ENCODE assay signal across 8 cellular contexts in genomic region chr10:122462533-122463465, GRCh38. TPM values are rescaled to one million over a fixed set of nuclear protein-coding genes. Genes with fewer than 3 reads are reported as not detected.
A peak's percentile ranks its signal among the peaks of the same experiment; 100 is the strongest.
DNase-seq lines count a peak whose midpoint lies in the region; ATAC-seq and TF ChIP-seq lines count a peak whose summit lies in the region.

No MANE protein-coding gene starts in this region.

- H3K9me3 Mint-ChIP-seq in activated CD4-positive, alpha-beta memory T cell treated with anti-CD3 and anti-CD28 coated beads, Interleukin-2, amount 10 ng/mL, durations not matched to agents 7 days and 5 days = no peaks in the 10 kb centered on the region

- H4K8ac ChIP-seq in neuronal stem cell (ENCODE audit: low read depth, low read length) = no peak overlapping the region

- no CpG with 5 or more reads among the region's 47 CpGs for WGBS in neuronal stem cell (ENCODE audit: extremely low coverage in 2 of 2, insufficient read length in 2 of 2, insufficient replicate concordance in 1 of 2), 2 donors

- no peaks in the 10 kb centered on the region for H3K36me3 Mint-ChIP-seq in activated CD4-positive, alpha-beta memory T cell treated with anti-CD3 and anti-CD28 coated beads, Interleukin-2, amount 10 ng/mL, durations not matched to agents 7 days and 5 days (ENCODE audit: low read depth)

- CTCF ChIA-PET in activated CD4-positive, alpha-beta memory T cell treated with anti-CD3 and anti-CD28 coated beads, Interleukin-2, amount 10 ng/mL, durations not matched to agents 7 days and 5 days (lab: Charles Lee) = no interaction called here

- H3K4me1 Mint-ChIP-seq in activated CD4-positive, alpha-beta memory T cell treated with anti-CD3 and anti-CD28 coated beads, Interleukin-2, amount 10 ng/mL, durations not matched to agents 7 days and 5 days = peaks cover 6% of the 10 kb centered on the region

- peak; percentile 59 for DNase-seq in EH (ENCODE audit: low read depth)
- no peak for DNase-seq in activated CD4-positive, alpha-beta memory T cell treated with anti-CD3 and anti-CD28 coated beads, Interleukin-2, amount 10 ng/mL, durations not matched to agents 7 days and 5 days
- DNase-seq in foreskin keratinocyte = peak in 1 of 2 donors; percentile 45
- no peak for DNase-seq in neuronal stem cell (ENCODE audit: low spot score)
- DNase-seq in NCI-H2029 treated with DMSO at 0.1 percent for 48 hours (lab: John Stamatoyannopoulos, UW) = no peak
- DNase-seq in HPDE6-E6E7 (ENCODE audit: extremely low spot score) = no peak

- H3K4me3 Mint-ChIP-seq in activated CD4-positive, alpha-beta memory T cell treated with anti-CD3 and anti-CD28 coated beads, Interleukin-2, amount 10 ng/mL, durations not matched to agents 7 days and 5 days = peak overlapping the region; percentile 52

- H2BK12ac ChIP-seq in neuronal stem cell (ENCODE audit: low read length) = no peak overlapping the region

- H3K4me3 ChIP-seq in neuronal stem cell (ENCODE audit: low read length in 2 of 2) = peak overlapping the region in 1 of 2 donors; percentile 67

- H3K18ac ChIP-seq in neuronal stem cell (ENCODE audit: low read length) = peak overlapping the region; percentile 42

- H3K27me3 ChIP-seq in foreskin keratinocyte (no peaks in the 10 kb centered on the region), neuronal stem cell (ENCODE audit: control insufficient read depth in 3 of 3, insufficient read depth in 3 of 3, low read depth in 1 of 3, low read length in 3 of 3) (peaks cover 11 to 59% (median 14%) of the 10 kb centered on the region in 3 experiments)

- ATAC-seq in foreskin keratinocyte (peak; percentile 30), GM21786 (IDR thresholded peaks at IDR 0.05; ENCODE audit: unreplicated experiment) (no peak), GM21447 (IDR thresholded peaks at IDR 0.05; ENCODE audit: unreplicated experiment) (no peak)

- H3K9ac ChIP-seq in neuronal stem cell (ENCODE audit: low read depth, low read length, poor library complexity) = no peak overlapping the region

- POLR2A ChIA-PET in activated CD4-positive, alpha-beta memory T cell treated with anti-CD3 and anti-CD28 coated beads, Interleukin-2, amount 10 ng/mL, durations not matched to agents 7 days and 5 days (lab: Charles Lee) = no interaction called here

- no peak overlapping the region for H2AK5ac ChIP-seq in neuronal stem cell (ENCODE audit: low read depth, low read length)

- H3K79me1 ChIP-seq in neuronal stem cell (ENCODE audit: low read depth, low read length) = no peaks in the 10 kb centered on the region

- H3K27me3 Mint-ChIP-seq in activated CD4-positive, alpha-beta memory T cell treated with anti-CD3 and anti-CD28 coated beads, Interleukin-2, amount 10 ng/mL, durations not matched to agents 7 days and 5 days = peaks cover 74% of the 10 kb centered on the region

- H2AFZ ChIP-seq in neuronal stem cell (ENCODE audit: low read length) = peak overlapping the region; percentile 98

- H3K23ac ChIP-seq in neuronal stem cell (ENCODE audit: low read depth, low read length, poor library complexity) = peak overlapping the region; percentile 18

- H3K9me3 ChIP-seq in neuronal stem cell (replicated peaks in 1 of 2; ENCODE audit: control insufficient read depth in 2 of 2, insufficient read depth in 1 of 2, low read depth in 1 of 2, low read length in 2 of 2) = no peaks in the 10 kb centered on the region

- H2BK5ac ChIP-seq in neuronal stem cell (ENCODE audit: low read length) = no peak overlapping the region

- no peak overlapping the region for H3K14ac ChIP-seq in neuronal stem cell (ENCODE audit: low read length)

- no peak overlapping the region for H2BK120ac ChIP-seq in neuronal stem cell (ENCODE audit: low read depth, low read length)

- H3K36me3 ChIP-seq in neuronal stem cell (replicated peaks in 1 of 2; ENCODE audit: control insufficient read depth in 2 of 2, insufficient read depth in 2 of 2, low read length in 2 of 2) = no peaks in the 10 kb centered on the region

- no peak overlapping the region for H3K27ac Mint-ChIP-seq in activated CD4-positive, alpha-beta memory T cell treated with anti-CD3 and anti-CD28 coated beads, Interleukin-2, amount 10 ng/mL, durations not matched to agents 7 days and 5 days

- no peak overlapping the region for H3K4ac ChIP-seq in neuronal stem cell (ENCODE audit: low read length)

- H3K27ac ChIP-seq in foreskin keratinocyte (peak overlapping the region; percentile 52), neuronal stem cell (replicated peaks; ENCODE audit: low read length) (no peak overlapping the region)

- H3K4me2 ChIP-seq in neuronal stem cell (ENCODE audit: insufficient read depth, low read length, poor library complexity, severe bottlenecking) = peak overlapping the region; percentile 99

- H3K4me1 ChIP-seq in foreskin keratinocyte (peaks cover 10% of the 10 kb centered on the region), neuronal stem cell (ENCODE audit: control insufficient read depth in 2 of 2, insufficient read depth in 1 of 2, low read depth in 1 of 2, low read length in 2 of 2) (peaks cover 7 to 20% of the 10 kb centered on the region in 2 donors)

- H4K91ac ChIP-seq in neuronal stem cell (ENCODE audit: low read depth, low read length, poor library complexity) = no peak overlapping the region

- TF ChIP-seq CTCF in foreskin keratinocyte (conservative IDR thresholded peaks at IDR 0.05) = no peak

- no peak overlapping the region for H2BK15ac ChIP-seq in neuronal stem cell (ENCODE audit: low read length)

RNA-seq across cellular contexts. Expression of gene HTRA1, which starts 1.4 kb away (rescaled TPM):
- total RNA-seq in activated CD4-positive, alpha-beta memory T cell treated with anti-CD3 and anti-CD28 coated beads, Interleukin-2, amount 10 ng/mL, durations not matched to agents 7 days and 5 days = not detected
- 375 and 388 TPM in 2 replicates for total RNA-seq in foreskin keratinocyte
- polyA plus RNA-seq in foreskin keratinocyte = 396 and 403 TPM in 2 replicates
- polyA plus RNA-seq in neuronal stem cell (2013, experiment 1 of 2) = 9.0 TPM
- 8.8 TPM for polyA plus RNA-seq in neuronal stem cell (2013, experiment 2 of 2)

RNA-seq across cellular contexts. Expression of gene ARMS2, which starts 8.3 kb away (rescaled TPM):
- not detected for total RNA-seq in activated CD4-positive, alpha-beta memory T cell treated with anti-CD3 and anti-CD28 coated beads, Interleukin-2, amount 10 ng/mL, durations not matched to agents 7 days and 5 days
- total RNA-seq in foreskin keratinocyte = not detected in 2 replicates
- polyA plus RNA-seq in foreskin keratinocyte = not detected in 2 replicates
- not detected for polyA plus RNA-seq in neuronal stem cell (2013, experiment 1 of 2)
- polyA plus RNA-seq in neuronal stem cell (2013, experiment 2 of 2) = not detected

Comparison
In these comparisons a context has a peak if more than half of its experiments do, and no peak if none do; other contexts are left out.
1. RNA of gene HTRA1, which starts 1.4 kb away (total RNA-seq): 375 to 388 TPM in foreskin keratinocyte; not detected in activated CD4-positive, alpha-beta memory T cell treated with anti-CD3 and anti-CD28 coated beads, Interleukin-2, amount 10 ng/mL, durations not matched to agents 7 days and 5 days; every median in the first group is over 100 times any median in the second.